8 cellular contexts compared by ENCODE assay signal in genomic region chr1:151539321-151540020, GRCh38. TPM values are rescaled to one million over a fixed set of nuclear protein-coding genes. Genes with fewer than 3 reads are reported as not detected.
DNase-seq lines count a peak whose midpoint lies in the region; ATAC-seq lines count a peak whose summit lies in the region.

No MANE protein-coding gene starts in this region.

- H3K36me3 Mint-ChIP-seq in activated naive CD4-positive, alpha-beta T cell treated with anti-CD3 and anti-CD28 coated beads, Interleukin-2, amount 50 U/mL, for 72 hours = peaks cover 0 to 4% of the 10 kb centered on the region in 2 donors

- DNase-seq in Caki2 (ENCODE audit: low read depth) (peak; percentile 98), NCI-H524 (lab: John Stamatoyannopoulos, UW) (peak; percentile 83 to 90), glomerular visceral epithelial cell (ENCODE audit: extremely low spot score) (peak; percentile 99), middle frontal gyrus (ENCODE audit: extremely low spot score, low spot score) (no peak)
- peak; percentile 44 to 74 for DNase-seq in activated naive CD4-positive, alpha-beta T cell treated with anti-CD3 and anti-CD28 coated beads, Interleukin-2, amount 50 U/mL, for 72 hours (ENCODE audit: low spot score in 2 of 2)

- H3K27ac Mint-ChIP-seq in activated naive CD4-positive, alpha-beta T cell treated with anti-CD3 and anti-CD28 coated beads, Interleukin-2, amount 50 U/mL, for 72 hours = peak overlapping the region in 1 of 2 donors; percentile 81

- H3K36me3 ChIP-seq in neuron (ENCODE audit: insufficient read depth, low read length) = no peaks in the 10 kb centered on the region

- peak overlapping the region; percentile 77 for H2AFZ ChIP-seq in neuron (ENCODE audit: low read depth, low read length)

- no peaks in the 10 kb centered on the region for H3K9me3 ChIP-seq in neuron (ENCODE audit: low read length)

- peaks cover 25% of the 10 kb centered on the region for H3K4me1 ChIP-seq in neuron (ENCODE audit: insufficient read depth, low read length)

- ATAC-seq in GM19397 (IDR thresholded peaks at IDR 0.05; ENCODE audit: unreplicated experiment) (peak; percentile 30), HG03565 (IDR thresholded peaks at IDR 0.05; ENCODE audit: unreplicated experiment) (peak; percentile 21)
- ATAC-seq in activated naive CD4-positive, alpha-beta T cell treated with anti-CD3 and anti-CD28 coated beads, Interleukin-2, amount 50 U/mL, for 72 hours = peak; percentile 49 to 73

- H3K9me3 Mint-ChIP-seq in activated naive CD4-positive, alpha-beta T cell treated with anti-CD3 and anti-CD28 coated beads, Interleukin-2, amount 50 U/mL, for 72 hours = no peaks in the 10 kb centered on the region

- H3K4me3 ChIP-seq in neuron (ENCODE audit: low read length) = peak overlapping the region; percentile 80

- no peaks in the 10 kb centered on the region for H3K27me3 ChIP-seq in neuron (ENCODE audit: insufficient read depth, low read length)

- in situ Hi-C loops in Caki2 (cut with HindIII; ENCODE audit: low pct_unique_long_range_greater_than_20kb, low sequenced_read_pairs) = no loop called here

RNA-seq across cellular contexts. Expression of gene TUFT1, which starts 0.6 kb away (rescaled TPM):
- total RNA-seq in Caki2 (2014; rRNA removed; shearing (Covaris generic); ENCODE audit: low replicate concordance) = 4.2 and 5.8 TPM in 2 replicates
- 1 to 10 TPM; 5.1 to 5.6 TPM for total RNA-seq in activated naive CD4-positive, alpha-beta T cell treated with anti-CD3 and anti-CD28 coated beads, Interleukin-2, amount 50 U/mL, for 72 hours

RNA-seq across cellular contexts. Expression of gene CGN, which starts 28.3 kb away (rescaled TPM):
- 0.03 and 0.61 TPM in 2 replicates for total RNA-seq in Caki2 (2014; rRNA removed; shearing (Covaris generic); ENCODE audit: low replicate concordance)
- 1 to 10 TPM; 2.6 to 3.2 TPM for total RNA-seq in activated naive CD4-positive, alpha-beta T cell treated with anti-CD3 and anti-CD28 coated beads, Interleukin-2, amount 50 U/mL, for 72 hours
